1 cellular context compared by ENCODE assay signal in genomic region chr17:38896373-38896954, GRCh38.
TF ChIP-seq lines count a peak whose summit lies in the region.

No MANE protein-coding gene starts in this region.

TF ChIP-seq in endothelial cell of umbilical vein, 7 proteins besides CTCF, POLR2A, EP300 and RAD21 (continued from another document):
- no peak for TF ChIP-seq MYC (IDR thresholded peaks at IDR 0.05; ENCODE audit: low read depth, low read length)
- TF ChIP-seq EZH2 (IDR thresholded peaks at IDR 0.05; ENCODE audit: borderline replicate concordance, low read depth, low read length, severe bottlenecking) = no peak
